In genomic region chr12:12812605-12813119, GRCh38 we compare ENCODE assay signal across 8 cellular contexts. TPM values are rescaled to one million over a fixed set of nuclear protein-coding genes. Genes with fewer than 3 reads are reported as not detected.
DNase-seq lines count a peak whose midpoint lies in the region; ATAC-seq and TF ChIP-seq lines count a peak whose summit lies in the region.

No MANE protein-coding gene starts in this region.

- peak overlapping the region in 5 of 8 donors; percentile 13 to 85 (median 79) for H3K27ac ChIP-seq in spleen
- no peak overlapping the region for H3K27ac ChIP-seq in colonic mucosa

- H3K9me3 ChIP-seq in spleen (no peaks in the 10 kb centered on the region), colonic mucosa (no peaks in the 10 kb centered on the region)

- H3K36me3 Mint-ChIP-seq in activated CD4-positive, alpha-beta T cell treated with anti-CD3 and anti-CD28 coated beads for 36 hours (ENCODE audit: low read depth): peaks cover 36% of the 10 kb centered on the region
- no peaks in the 10 kb centered on the region for H3K36me3 Mint-ChIP-seq in glutamatergic neuron (ENCODE audit: unreplicated experiment)

- H3K27me3 ChIP-seq in spleen (replicated peaks in 1 of 7): no peaks in the 10 kb centered on the region
- no peaks in the 10 kb centered on the region for H3K27me3 ChIP-seq in colonic mucosa

- H3K4me1 ChIP-seq in spleen: peaks cover 30 to 76% (median 61%) of the 10 kb centered on the region in 6 donors
- H3K4me1 ChIP-seq in colonic mucosa: peaks cover 15% of the 10 kb centered on the region

- peaks cover 61% of the 10 kb centered on the region for H3K4me1 Mint-ChIP-seq in activated CD4-positive, alpha-beta T cell treated with anti-CD3 and anti-CD28 coated beads for 36 hours
- H3K4me1 Mint-ChIP-seq in glutamatergic neuron (ENCODE audit: low read depth, unreplicated experiment): peaks cover 4% of the 10 kb centered on the region

- no peaks in the 10 kb centered on the region for H3K27me3 Mint-ChIP-seq in activated CD4-positive, alpha-beta T cell treated with anti-CD3 and anti-CD28 coated beads for 36 hours
- H3K27me3 Mint-ChIP-seq in glutamatergic neuron (ENCODE audit: unreplicated experiment): peaks cover 5% of the 10 kb centered on the region

- TF ChIP-seq CTCF in glutamatergic neuron (IDR thresholded peaks at IDR 0.05; ENCODE audit: partially characterized antibody, unreplicated experiment) (no peak), spleen (IDR thresholded peaks at IDR 0.05 in 8 of 11, conservative IDR thresholded peaks at IDR 0.05 in 3 of 11) (no peak), colonic mucosa (IDR thresholded peaks at IDR 0.05) (no peak)

- peak overlapping the region in 1 of 2 donors; percentile 98 for H3K9ac ChIP-seq in colonic mucosa (ENCODE audit: low read depth in 2 of 2, low read length in 2 of 2)

- no peak for DNase-seq in activated CD4-positive, alpha-beta T cell treated with anti-CD3 and anti-CD28 coated beads for 36 hours
- no peak for DNase-seq in activated CD4-positive, alpha-beta T cell treated with anti-CD3 and anti-CD28 coated beads for 4 hours
- DNase-seq in glutamatergic neuron (no peak), spleen (peak; percentile 82), NCI-H187 treated with DMSO at 0.1 percent for 48 hours (lab: John Stamatoyannopoulos, UW) (no peak), colonic mucosa (no peak), EL (no peak)

- peak; percentile 2 for ATAC-seq in activated CD4-positive, alpha-beta T cell treated with anti-CD3 and anti-CD28 coated beads for 36 hours
- ATAC-seq in SK-N-SH treated with all-trans-retinoic acid at 6 μM for 48 hours: peak; percentile 6; the same call in 2 of the 3 replicates

- CTCF ChIA-PET in activated CD4-positive, alpha-beta T cell treated with anti-CD3 and anti-CD28 coated beads for 36 hours (lab: Charles Lee): interaction anchor here (0.6 to 2.9 kb wide), 8 partner anchors 9 to 182 kb away, joined by 3 to 22 read pairs (median 6); no protein-coding TSS in a partner anchor

- H3K36me3 ChIP-seq in spleen (peaks cover 0 to 31% (median 9%) of the 10 kb centered on the region in 6 donors), colonic mucosa (no peaks in the 10 kb centered on the region)

- H3K9me3 Mint-ChIP-seq in activated CD4-positive, alpha-beta T cell treated with anti-CD3 and anti-CD28 coated beads for 36 hours (ENCODE audit: low read depth): no peaks in the 10 kb centered on the region
- no peaks in the 10 kb centered on the region for H3K9me3 Mint-ChIP-seq in glutamatergic neuron (ENCODE audit: unreplicated experiment)

- intact Hi-C loops in activated CD4-positive, alpha-beta T cell treated with anti-CD3 and anti-CD28 coated beads for 36 hours (cut with DNase I, micrococcal nuclease): loop anchor here (1.0 to 5.0 kb wide), 6 partner anchors 24 to 455 kb away; partner anchors contain the start of genes HEBP1 (in 2 of the 2) and BORCS5 (in 1 of the 2)
- intact Hi-C loops in spleen (cut with DNase I; ENCODE audit: low total_unique reads): no loop called here
- intact Hi-C loops in colonic mucosa (cut with DNase I): no loop called here

- peak overlapping the region in 3 of 8 donors; percentile 67 to 97 (median 93) for H3K4me3 ChIP-seq in spleen
- no peak overlapping the region for H3K4me3 ChIP-seq in colonic mucosa

- TF ChIP-seq POLR2A in spleen (IDR thresholded peaks at IDR 0.05): peak in 1 of 3 donors; percentile 4

- WGBS in spleen, 5 donors: 68 to 74% (median 71%) methylated on average over 14 of the region's 14 CpGs

- peak overlapping the region; percentile 95 for H3K4me3 Mint-ChIP-seq in activated CD4-positive, alpha-beta T cell treated with anti-CD3 and anti-CD28 coated beads for 36 hours
- peak overlapping the region; percentile 98 for H3K4me3 Mint-ChIP-seq in glutamatergic neuron (ENCODE audit: unreplicated experiment)

- H3K27ac Mint-ChIP-seq in activated CD4-positive, alpha-beta T cell treated with anti-CD3 and anti-CD28 coated beads for 36 hours: peak overlapping the region; percentile 91
- H3K27ac Mint-ChIP-seq in glutamatergic neuron (ENCODE audit: unreplicated experiment): no peak overlapping the region

- POLR2A ChIA-PET in activated CD4-positive, alpha-beta T cell treated with anti-CD3 and anti-CD28 coated beads for 36 hours (lab: Charles Lee): no interaction called here

TF ChIP-seq in SK-N-SH treated with all-trans-retinoic acid at 6 μM for 48 hours, 23 proteins besides CTCF, POLR2A, EP300 and RAD21:
- no peak for TF ChIP-seq ZNF565 (CRISPR knock-in tag; conservative IDR thresholded peaks at IDR 0.05; ENCODE audit: low read depth)
- no peak for TF ChIP-seq GLIS3 (CRISPR knock-in tag; IDR thresholded peaks at IDR 0.05)
- no peak for TF ChIP-seq SNAI2 (CRISPR knock-in tag; IDR thresholded peaks at IDR 0.05)
- no peak for TF ChIP-seq TOX (CRISPR knock-in tag; IDR thresholded peaks at IDR 0.05; ENCODE audit: borderline replicate concordance)
- no peak for TF ChIP-seq CSRNP3 (CRISPR knock-in tag; IDR thresholded peaks at IDR 0.05)
- no peak for TF ChIP-seq BACH2 (CRISPR knock-in tag; IDR thresholded peaks at IDR 0.05; ENCODE audit: borderline replicate concordance)
- no peak for TF ChIP-seq CREB5 (CRISPR knock-in tag; IDR thresholded peaks at IDR 0.05; ENCODE audit: low read depth)
- TF ChIP-seq OSR1 (CRISPR knock-in tag; IDR thresholded peaks at IDR 0.05): no peak
- TF ChIP-seq PPARA (CRISPR knock-in tag; IDR thresholded peaks at IDR 0.05; ENCODE audit: borderline replicate concordance): no peak
- TF ChIP-seq ZNF8 (CRISPR knock-in tag; IDR thresholded peaks at IDR 0.05): no peak

RNA-seq across cellular contexts. Expression of gene DDX47, which starts 0.5 kb away (rescaled TPM):
- total RNA-seq in activated CD4-positive, alpha-beta T cell treated with anti-CD3 and anti-CD28 coated beads for 36 hours: 10 to 100 TPM; 91.3 to 91.9 TPM
- 31.0 TPM for total RNA-seq in glutamatergic neuron (ENCODE audit: unreplicated experiment)
- 10 to 100 TPM; 37.2 to 58.1 (median 45.2) TPM for total RNA-seq in spleen
- polyA plus RNA-seq in spleen: 10 to 100 TPM; 34.0 to 39.3 (median 35.3) TPM
- 10 to 100 TPM; 36.1 to 45.0 TPM for total RNA-seq in colonic mucosa

RNA-seq across cellular contexts. Expression of gene APOLD1, which starts 27.2 kb away (rescaled TPM):
- 1 to 10 TPM; 3.5 to 7.0 TPM for total RNA-seq in activated CD4-positive, alpha-beta T cell treated with anti-CD3 and anti-CD28 coated beads for 36 hours
- total RNA-seq in glutamatergic neuron (ENCODE audit: unreplicated experiment): 0.86 TPM
- 10 to 100 TPM in 6 of 7 donors, 1 to 10 TPM in 1; 6.1 to 79.5 (median 16.0) TPM for total RNA-seq in spleen
- 1 to 10 TPM; 1.3 to 4.5 (median 2.5) TPM for polyA plus RNA-seq in spleen
- 1 to 10 TPM; 2.6 to 5.4 TPM for total RNA-seq in colonic mucosa

Comparison
In these comparisons a context has a peak if more than half of its experiments do, and no peak if none do; other contexts are left out.
1. intact Hi-C loops: an anchor here in activated CD4-positive, alpha-beta T cell treated with anti-CD3 and anti-CD28 coated beads for 36 hours (1.0 to 5.0 kb wide); none called in spleen and colonic mucosa.